Comparison of ENCODE assay signal across 1 cellular context in the genomic region with DNA sequence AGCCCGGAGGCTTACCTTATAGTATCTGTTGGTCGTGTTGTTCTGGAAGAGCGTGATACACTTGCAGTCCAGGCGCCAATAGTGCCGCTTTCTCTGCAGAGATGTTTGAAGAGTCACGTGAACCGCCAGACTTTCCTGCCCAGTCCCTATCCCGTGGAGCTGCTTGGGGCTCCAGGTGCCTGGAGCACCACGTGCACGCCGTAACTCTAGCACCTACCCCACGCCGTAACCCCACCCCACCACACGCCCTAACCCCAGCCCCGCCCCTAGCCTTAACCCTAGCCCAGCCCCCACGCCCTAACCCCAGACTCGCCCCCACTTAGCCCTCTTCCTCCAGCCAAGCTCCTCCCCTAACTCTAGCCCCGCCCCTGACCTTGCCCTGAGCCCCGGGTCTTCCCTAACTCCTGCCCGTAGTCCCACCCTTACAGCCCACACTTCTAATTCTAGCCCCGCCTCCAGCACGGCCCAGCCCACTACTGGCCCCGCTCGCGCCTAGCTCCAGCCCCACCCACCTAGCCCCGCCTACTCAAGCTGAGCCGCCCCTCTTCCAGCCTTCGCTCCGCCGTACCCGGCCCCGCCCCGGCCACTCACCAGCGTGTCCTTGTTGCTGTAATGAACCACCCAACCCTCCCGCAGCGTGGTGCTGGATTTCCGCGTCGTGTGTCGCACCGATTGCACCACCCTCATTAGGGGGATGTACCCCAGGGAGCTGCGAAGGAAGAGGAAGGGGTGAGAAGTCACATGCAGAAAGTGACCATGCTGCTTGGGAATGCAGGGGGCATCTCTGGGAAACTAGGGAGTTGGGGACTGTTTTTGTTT.
TF ChIP-seq lines count a peak whose summit lies in the region.

No MANE protein-coding gene starts in this region.

TF ChIP-seq in SK-N-SH treated with all-trans-retinoic acid at 6 μM for 48 hours, 23 proteins besides CTCF, POLR2A, EP300 and RAD21 (continued from another document):
- TF ChIP-seq, protein P1, sequence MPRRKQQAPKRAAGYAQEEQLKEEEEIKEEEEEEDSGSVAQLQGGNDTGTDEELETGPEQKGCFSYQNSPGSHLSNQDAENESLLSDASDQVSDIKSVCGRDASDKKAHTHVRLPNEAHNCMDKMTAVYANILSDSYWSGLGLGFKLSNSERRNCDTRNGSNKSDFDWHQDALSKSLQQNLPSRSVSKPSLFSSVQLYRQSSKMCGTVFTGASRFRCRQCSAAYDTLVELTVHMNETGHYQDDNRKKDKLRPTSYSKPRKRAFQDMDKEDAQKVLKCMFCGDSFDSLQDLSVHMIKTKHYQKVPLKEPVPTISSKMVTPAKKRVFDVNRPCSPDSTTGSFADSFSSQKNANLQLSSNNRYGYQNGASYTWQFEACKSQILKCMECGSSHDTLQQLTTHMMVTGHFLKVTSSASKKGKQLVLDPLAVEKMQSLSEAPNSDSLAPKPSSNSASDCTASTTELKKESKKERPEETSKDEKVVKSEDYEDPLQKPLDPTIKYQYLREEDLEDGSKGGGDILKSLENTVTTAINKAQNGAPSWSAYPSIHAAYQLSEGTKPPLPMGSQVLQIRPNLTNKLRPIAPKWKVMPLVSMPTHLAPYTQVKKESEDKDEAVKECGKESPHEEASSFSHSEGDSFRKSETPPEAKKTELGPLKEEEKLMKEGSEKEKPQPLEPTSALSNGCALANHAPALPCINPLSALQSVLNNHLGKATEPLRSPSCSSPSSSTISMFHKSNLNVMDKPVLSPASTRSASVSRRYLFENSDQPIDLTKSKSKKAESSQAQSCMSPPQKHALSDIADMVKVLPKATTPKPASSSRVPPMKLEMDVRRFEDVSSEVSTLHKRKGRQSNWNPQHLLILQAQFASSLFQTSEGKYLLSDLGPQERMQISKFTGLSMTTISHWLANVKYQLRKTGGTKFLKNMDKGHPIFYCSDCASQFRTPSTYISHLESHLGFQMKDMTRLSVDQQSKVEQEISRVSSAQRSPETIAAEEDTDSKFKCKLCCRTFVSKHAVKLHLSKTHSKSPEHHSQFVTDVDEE (CRISPR knock-in tag; IDR thresholded peaks at IDR 0.05), result no peak
- TF ChIP-seq, protein P2, sequence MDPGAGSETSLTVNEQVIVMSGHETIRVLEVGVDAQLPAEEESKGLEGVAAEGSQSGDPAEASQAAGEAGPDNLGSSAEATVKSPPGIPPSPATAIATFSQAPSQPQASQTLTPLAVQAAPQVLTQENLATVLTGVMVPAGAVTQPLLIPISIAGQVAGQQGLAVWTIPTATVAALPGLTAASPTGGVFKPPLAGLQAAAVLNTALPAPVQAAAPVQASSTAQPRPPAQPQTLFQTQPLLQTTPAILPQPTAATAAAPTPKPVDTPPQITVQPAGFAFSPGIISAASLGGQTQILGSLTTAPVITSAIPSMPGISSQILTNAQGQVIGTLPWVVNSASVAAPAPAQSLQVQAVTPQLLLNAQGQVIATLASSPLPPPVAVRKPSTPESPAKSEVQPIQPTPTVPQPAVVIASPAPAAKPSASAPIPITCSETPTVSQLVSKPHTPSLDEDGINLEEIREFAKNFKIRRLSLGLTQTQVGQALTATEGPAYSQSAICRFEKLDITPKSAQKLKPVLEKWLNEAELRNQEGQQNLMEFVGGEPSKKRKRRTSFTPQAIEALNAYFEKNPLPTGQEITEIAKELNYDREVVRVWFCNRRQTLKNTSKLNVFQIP (CRISPR knock-in tag; IDR thresholded peaks at IDR 0.05; ENCODE audit: borderline replicate concordance, low read depth), result no peak
- TF ChIP-seq BACH2 (CRISPR knock-in tag; IDR thresholded peaks at IDR 0.05; ENCODE audit: borderline replicate concordance) (no peak), CSDC2 (CRISPR knock-in tag; IDR thresholded peaks at IDR 0.05) (no peak), ISL1 (CRISPR knock-in tag; IDR thresholded peaks at IDR 0.05) (no peak), ESRRG (CRISPR knock-in tag; IDR thresholded peaks at IDR 0.05) (no peak), TOX (CRISPR knock-in tag; IDR thresholded peaks at IDR 0.05; ENCODE audit: borderline replicate concordance) (no peak), ZNF70 (CRISPR knock-in tag; IDR thresholded peaks at IDR 0.05) (no peak), PPARA (CRISPR knock-in tag; IDR thresholded peaks at IDR 0.05; ENCODE audit: borderline replicate concordance) (no peak)
TF ChIP-seq in SK-N-SH treated with all-trans-retinoic acid at 6 μM for 48 hours: peak in this region for 0.
